18 cellular contexts compared by ENCODE assay signal in the genomic region with DNA sequence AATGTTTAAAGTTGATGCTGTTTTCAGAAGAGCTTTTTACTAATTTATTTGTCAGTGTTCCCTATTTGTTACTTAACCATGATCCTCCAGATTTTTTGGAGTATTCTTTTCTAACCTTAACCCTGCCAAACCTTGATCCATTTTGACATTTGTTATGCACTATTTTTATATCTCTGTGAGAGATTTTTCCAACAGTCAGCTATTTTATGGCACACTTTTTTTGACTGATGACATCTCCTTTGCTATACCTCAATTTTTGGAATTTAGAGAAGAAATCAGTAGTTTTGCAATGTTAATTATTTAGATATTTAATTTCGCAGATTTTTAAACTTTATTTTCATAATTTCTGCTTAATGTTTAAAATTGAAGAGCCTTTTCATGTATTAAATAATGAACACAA.
DNase-seq lines count a peak whose midpoint lies in the region; ATAC-seq, FAIRE-seq and TF ChIP-seq lines count a peak whose summit lies in the region.
"Had no signal": no experiment of that assay in that cellular context is flagged by ENCODE, and none has a peak within 500 bp of the region (broad histone marks: within the 10 kb centered on the region; RNA-seq: fewer than 3 reads in every experiment).

No MANE protein-coding gene starts in this region.

- intact Hi-C loops in heart right ventricle (cut with DNase I) (no loop called here), kidney (cut with DNase I) (no loop called here)

- H3K4me3 ChIP-seq in cardiac muscle cell (no peak overlapping the region), heart right ventricle (no peak overlapping the region), kidney (ENCODE audit: low read length in 2 of 2) (no peak overlapping the region)
- no peak overlapping the region for H3K4me3 ChIP-seq in effector memory CD4-positive, alpha-beta T cell (ENCODE audit: insufficient read depth, low read depth, low read length, poor library complexity, severe bottlenecking)
- H3K4me3 ChIP-seq: BLaER1 had no signal

- no peak overlapping the region for H3K9ac ChIP-seq in kidney (ENCODE audit: low read length in 2 of 2)
- H3K9ac ChIP-seq: BLaER1 had no signal

- TF ChIP-seq CTCF in cardiac muscle cell (IDR thresholded peaks at IDR 0.05; ENCODE audit: low read depth, low read length) (no peak), heart right ventricle (IDR thresholded peaks at IDR 0.05) (no peak), kidney (IDR thresholded peaks at IDR 0.05; ENCODE audit: borderline replicate concordance, extremely low read depth, insufficient read depth) (no peak)

- ATAC-seq in heart right ventricle: no peak
- no peak for ATAC-seq in HG02763 (IDR thresholded peaks at IDR 0.05; ENCODE audit: unreplicated experiment)

- H3K27me3 ChIP-seq in cardiac muscle cell (no peaks in the 10 kb centered on the region), heart right ventricle (no peaks in the 10 kb centered on the region)
- no peaks in the 10 kb centered on the region for H3K27me3 ChIP-seq in effector memory CD4-positive, alpha-beta T cell (replicated peaks; ENCODE audit: control insufficient read depth, insufficient read depth, low read length, poor library complexity, severe bottlenecking)
- H3K27me3 ChIP-seq: BLaER1 had no signal

- H3K36me3 ChIP-seq in cardiac muscle cell (peaks cover 9% of the 10 kb centered on the region), heart right ventricle (peaks cover 0 to 65% (median 11%) of the 10 kb centered on the region in 9 donors), kidney (ENCODE audit: control insufficient read depth in 1 of 2, insufficient read depth in 2 of 2, low read length in 2 of 2) (peaks cover 14 to 26% of the 10 kb centered on the region in 2 donors)
- peaks cover 9% of the 10 kb centered on the region for H3K36me3 ChIP-seq in effector memory CD4-positive, alpha-beta T cell (ENCODE audit: control insufficient read depth, insufficient read depth, low read length)
- H3K36me3 ChIP-seq: BLaER1 had no signal

- FAIRE-seq in kidney (lab: Jason Lieb, UNC): peak; percentile 19
- FAIRE-seq: GM19239 had no signal

- WGBS in heart right ventricle, 2 donors: 99 to 100% methylated on average over 1 of the region's 1 CpG

- DNase-seq in cardiac muscle cell (ENCODE audit: low read depth in 1 of 2, low spot score in 1 of 2) (no peak), heart right ventricle (no peak), cerebellum (ENCODE audit: low spot score) (peak; percentile 5), kidney (no peak), glomerular visceral epithelial cell (ENCODE audit: extremely low spot score) (no peak)
- DNase-seq in effector memory CD4-positive, alpha-beta T cell: no peak
- DNase-seq in stimulated activated CD4-positive, alpha-beta T cell treated with anti-CD3 and anti-CD28 coated beads, Interleukin-2, amount 100 ng/mL, for 24 hours: no peak
- DNase-seq: AML-193; Caco-2; CD8-positive, alpha-beta memory T cell; DND-41; GF-D8; HCEC 1CT; HFFc6 had no signal

- H3K4me1 ChIP-seq in cardiac muscle cell (ENCODE audit: low read depth): peaks cover 12% of the 10 kb centered on the region
- peaks cover 0 to 13% (median 0%) of the 10 kb centered on the region in 9 donors for H3K4me1 ChIP-seq in heart right ventricle
- H3K4me1 ChIP-seq in kidney (ENCODE audit: control insufficient read depth in 1 of 2, insufficient read depth in 1 of 2, low read depth in 1 of 2, low read length in 2 of 2): no peaks in the 10 kb centered on the region
- no peaks in the 10 kb centered on the region for H3K4me1 ChIP-seq in effector memory CD4-positive, alpha-beta T cell (ENCODE audit: control insufficient read depth, insufficient read depth, low read length, poor library complexity, severe bottlenecking)
- H3K4me1 ChIP-seq: BLaER1, Caco-2 had no signal

- H3K9me3 ChIP-seq in cardiac muscle cell (ENCODE audit: low read depth): no peaks in the 10 kb centered on the region
- no peaks in the 10 kb centered on the region for H3K9me3 ChIP-seq in heart right ventricle
- no peaks in the 10 kb centered on the region for H3K9me3 ChIP-seq in kidney (ENCODE audit: control insufficient read depth in 1 of 2, low read length in 2 of 2)
- H3K9me3 ChIP-seq in effector memory CD4-positive, alpha-beta T cell (ENCODE audit: control insufficient read depth, low read length): no peaks in the 10 kb centered on the region
- H3K9me3 ChIP-seq: BLaER1, Caco-2 had no signal

- H3K27ac ChIP-seq in cardiac muscle cell: peak overlapping the region; percentile 44
- H3K27ac ChIP-seq in heart right ventricle: no peak overlapping the region
- H3K27ac ChIP-seq in kidney (ENCODE audit: low read depth in 2 of 2, low read length in 2 of 2): no peak overlapping the region
- no peak overlapping the region for H3K27ac ChIP-seq in effector memory CD4-positive, alpha-beta T cell (ENCODE audit: insufficient read depth, low read length, poor library complexity, severe bottlenecking)
- H3K27ac ChIP-seq: 22Rv1, BLaER1 had no signal
